Comparison of ENCODE assay signal across 8 cellular contexts in the genomic region with DNA sequence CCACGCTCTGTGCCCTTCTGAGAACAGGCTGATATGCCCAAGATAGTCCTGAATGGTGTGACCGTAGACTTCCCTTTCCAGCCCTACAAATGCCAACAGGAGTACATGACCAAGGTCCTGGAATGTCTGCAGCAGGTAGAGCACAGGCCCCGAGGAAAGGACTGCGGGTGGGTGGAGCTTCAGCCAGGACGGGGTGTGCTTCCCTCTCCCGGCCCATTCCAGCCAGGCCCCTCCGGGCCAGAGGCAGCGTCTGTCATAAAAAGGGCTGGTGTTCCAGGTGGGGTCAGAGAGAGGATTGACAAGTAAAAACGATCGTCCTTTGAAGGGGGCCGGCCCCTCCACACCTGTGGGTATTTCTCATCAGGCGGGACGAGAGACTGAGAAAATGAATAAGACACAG. TPM values are rescaled to one million over a fixed set of nuclear protein-coding genes. Genes with fewer than 3 reads are reported as not detected.
DNase-seq lines count a peak whose midpoint lies in the region; ATAC-seq and TF ChIP-seq lines count a peak whose summit lies in the region.

No MANE protein-coding gene starts in this region.

- peaks cover 11 to 28% (median 27%) of the 10 kb centered on the region in 3 donors for H3K4me1 Mint-ChIP-seq in naive B cell

- dilution Hi-C loops in IMR-90 (cut with HindIII; ENCODE audit: low sequenced_read_pairs, unreplicated experiment): no loop called here

- peak overlapping the region; percentile 81 for H3K4me2 ChIP-seq in IMR-90 (ENCODE audit: low read depth, low read length)

- peak overlapping the region; percentile 91 for H3K23ac ChIP-seq in IMR-90 (ENCODE audit: low read depth, low read length)

- peak overlapping the region; percentile 64 to 78; a peak in 3 of 4 replicates for H4K8ac ChIP-seq in IMR-90 (ENCODE audit: low read depth in 2 of 2, low read length in 2 of 2)

- H3K9me3 Mint-ChIP-seq in naive B cell: no peaks in the 10 kb centered on the region

- peak overlapping the region; percentile 86 to 100 (median 96) for H3K4me3 Mint-ChIP-seq in naive B cell

- H3K27me3 ChIP-seq in IMR-90 (ENCODE audit: control insufficient read depth, insufficient read depth, low read length): no peaks in the 10 kb centered on the region

- H3K79me1 ChIP-seq in IMR-90 (ENCODE audit: low read depth in 1 of 2, low read length in 2 of 2): peaks cover 15 to 47% of the 10 kb centered on the region in 2 experiments

- no TSS peak for BruUV-seq in IMR-90 (replicated peaks; lab: Mats Ljungman, UMichigan)

- no peak overlapping the region for H2AFZ ChIP-seq in IMR-90 (replicated peaks; ENCODE audit: low read length, poor library complexity)

- intact Hi-C loops in IMR-90 (cut with micrococcal nuclease): loop anchor here (10.0 kb wide), 1 partner anchor 125 kb away; a partner anchor contains a TSS

- H2AK5ac ChIP-seq in IMR-90 (ENCODE audit: low read depth, low read length): peak overlapping the region; percentile 83

- in situ Hi-C loops in IMR-90 (cut with MboI; ENCODE audit: low sequenced_read_pairs): no loop called here

- H3K18ac ChIP-seq in IMR-90 (ENCODE audit: low read depth, low read length): no peak overlapping the region

- peaks cover 3% of the 10 kb centered on the region; the same call in 1 of the 2 replicates for H4K20me1 ChIP-seq in IMR-90 (ENCODE audit: insufficient read depth, low read length)

- peak overlapping the region; percentile 85 for H3K9ac ChIP-seq in IMR-90 (ENCODE audit: low read depth, low read length)

- peaks cover 13% of the 10 kb centered on the region for H3K4me1 ChIP-seq in IMR-90 (ENCODE audit: control insufficient read depth, insufficient read depth, low read length)

- no peaks in the 10 kb centered on the region for H3K36me3 Mint-ChIP-seq in naive B cell

- no peaks in the 10 kb centered on the region for H3K27me3 Mint-ChIP-seq in naive B cell

- no peak for TF ChIP-seq RAD21 in IMR-90 (IDR thresholded peaks at IDR 0.05; ENCODE audit: low read length)

- WGBS in IMR-90 (ENCODE audit: extremely low coverage in 2 of 2, insufficient read length in 1 of 2), 2 experiments: 70% methylated on average over 2 of the region's 13 CpGs; no CpG with 5 or more reads in 1 of the 2 experiments

- POLR2A ChIA-PET in AG04449 (lab: Yijun Ruan, JAX) (interaction anchor here (0.6 to 1.9 kb wide), 4 partner anchors 20 to 321 kb away, joined by 3 to 5 read pairs (median 3); a partner anchor contains a TSS), IMR-90 (lab: Charles Lee; ENCODE audit: unreplicated experiment) (no interaction called here)

- no peaks in the 10 kb centered on the region for H3K9me3 ChIP-seq in IMR-90 (ENCODE audit: control insufficient read depth, insufficient read depth, low read length)

- 0 out of 2 replicates have a peak, but pooled peaks cover 12% of the 10 kb centered on the region for H3K9me1 ChIP-seq in IMR-90 (ENCODE audit: insufficient read depth, low read length)

- peak overlapping the region; percentile 88 for H2AK9ac ChIP-seq in IMR-90 (replicated peaks; ENCODE audit: low read depth, low read length, poor library complexity)

- no peak overlapping the region for H2BK15ac ChIP-seq in IMR-90 (ENCODE audit: low read depth, low read length)

- no peak overlapping the region for H3K56ac ChIP-seq in IMR-90 (ENCODE audit: extremely low read depth, insufficient read depth, low read length)

- no peak for TF ChIP-seq CTCF in AG04449 (IDR thresholded peaks at IDR 0.05; ENCODE audit: insufficient read depth, low read length, missing control alignments)
- no peak for TF ChIP-seq CTCF in IMR-90 (conservative IDR thresholded peaks at IDR 0.05; ENCODE audit: low read depth, low read length)
- no peak for TF ChIP-seq CTCF in choroid plexus epithelial cell (conservative IDR thresholded peaks at IDR 0.05; ENCODE audit: low read depth, low read length)

- H2BK20ac ChIP-seq in IMR-90 (ENCODE audit: low read depth, low read length): no peak overlapping the region

- H3K14ac ChIP-seq in IMR-90 (replicated peaks; ENCODE audit: low read depth, low read length): peak overlapping the region; percentile 65

- H4K91ac ChIP-seq in IMR-90 (ENCODE audit: insufficient read depth, low read depth, low read length): peak overlapping the region; percentile 13; the same call in 1 of the 2 replicates

- H3K27ac Mint-ChIP-seq in naive B cell: no peak overlapping the region

- H3K4ac ChIP-seq in IMR-90 (ENCODE audit: low read depth, low read length): peak overlapping the region; percentile 61

- H3K4me3 ChIP-seq in AG04449 (ENCODE audit: low read depth, low read length) (peak overlapping the region; percentile 88), IMR-90 (ENCODE audit: insufficient read depth, low read depth, low read length) (peak overlapping the region; percentile 85), choroid plexus epithelial cell (ENCODE audit: low read depth, low read length) (peak overlapping the region; percentile 96)

- H3K36me3 ChIP-seq in IMR-90 (ENCODE audit: control insufficient read depth, insufficient read depth, low read length): peaks cover 25% of the 10 kb centered on the region; the same call in 1 of the 2 replicates

- CTCF ChIA-PET in AG04449 (lab: Yijun Ruan, JAX): no interaction called here
- CTCF ChIA-PET in IMR-90 (lab: Yijun Ruan, JAX): no interaction called here

- TF ChIP-seq POLR2A in IMR-90 (IDR thresholded peaks at IDR 0.05; ENCODE audit: low read depth, low read length): no peak

- ATAC-seq in IMR-90 (ENCODE audit: low read depth): no peak
- ATAC-seq in naive B cell (ENCODE audit: low read depth in 2 of 2): no peak
- ATAC-seq in GM18861 (IDR thresholded peaks at IDR 0.05; ENCODE audit: unreplicated experiment): no peak
- ATAC-seq in GM21786 (IDR thresholded peaks at IDR 0.05; ENCODE audit: unreplicated experiment): no peak

- peak overlapping the region; percentile 48 for H4K5ac ChIP-seq in IMR-90 (ENCODE audit: low read depth, low read length)

- H2BK5ac ChIP-seq in IMR-90 (ENCODE audit: low read depth, low read length, poor library complexity, severe bottlenecking): peak overlapping the region; percentile 38

- H2BK120ac ChIP-seq in IMR-90 (ENCODE audit: low read depth, low read length): no peak overlapping the region

- H3K27ac ChIP-seq in IMR-90 (ENCODE audit: insufficient read depth, low read length): peak overlapping the region; percentile 81

- DNase-seq in AG04449 (ENCODE audit: low read depth, low spot score) (no peak), IMR-90 (no peak), choroid plexus epithelial cell (ENCODE audit: low read depth) (no peak), naive B cell (no peak), HUDEP-2 (lab: John Stamatoyannopoulos, UW; ENCODE audit: unreplicated experiment in 76 of 76) (no peak), A172 (ENCODE audit: low spot score) (no peak)

TF ChIP-seq in IMR-90, 13 proteins besides CTCF, POLR2A, EP300 and RAD21 (continues in another document):
- no peak for TF ChIP-seq SMC3 (IDR thresholded peaks at IDR 0.05; ENCODE audit: low read depth, low read length)
- TF ChIP-seq, protein P1, sequence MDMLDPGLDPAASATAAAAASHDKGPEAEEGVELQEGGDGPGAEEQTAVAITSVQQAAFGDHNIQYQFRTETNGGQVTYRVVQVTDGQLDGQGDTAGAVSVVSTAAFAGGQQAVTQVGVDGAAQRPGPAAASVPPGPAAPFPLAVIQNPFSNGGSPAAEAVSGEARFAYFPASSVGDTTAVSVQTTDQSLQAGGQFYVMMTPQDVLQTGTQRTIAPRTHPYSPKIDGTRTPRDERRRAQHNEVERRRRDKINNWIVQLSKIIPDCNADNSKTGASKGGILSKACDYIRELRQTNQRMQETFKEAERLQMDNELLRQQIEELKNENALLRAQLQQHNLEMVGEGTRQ (IDR thresholded peaks at IDR 0.05; ENCODE audit: low read depth, low read length): no peak
- no peak for TF ChIP-seq MAZ (IDR thresholded peaks at IDR 0.05; ENCODE audit: borderline replicate concordance, low read depth, low read length)
- no peak for TF ChIP-seq CEBPB (IDR thresholded peaks at IDR 0.05; ENCODE audit: low read depth, low read length)

RNA-seq across cellular contexts. Expression of a gene that starts 1.3 kb away (rescaled TPM):
- 9.4 and 14.7 TPM in 2 replicates for total RNA-seq in IMR-90 (2012; rRNA removed)
- polyA plus RNA-seq in IMR-90 (2012; rRNA removed): 18.8 and 22.5 TPM in 2 replicates
- polyA plus RNA-seq in IMR-90 (2012; cell fraction: cytosol; rRNA removed): 7.5 and 18.1 TPM in 2 replicates
- polyA plus RNA-seq in IMR-90 (2012; cell fraction: nucleus; rRNA removed; ENCODE audit: low replicate concordance): 121 and 228 TPM in 2 replicates
- 1 to 10 TPM in 5 of 6 donors, not detected in 1; 1.5 to 6.5 (median 3.0) TPM for polyA plus RNA-seq in naive B cell (ENCODE audit: low read depth in 6 of 6)
- total RNA-seq in A172 (2014; rRNA removed; shearing (Covaris generic)): 17.8 and 22.2 TPM in 2 replicates

RNA-seq across cellular contexts. Expression of a gene that starts 6.1 kb away (rescaled TPM):
- 20.3 and 21.1 TPM in 2 replicates for total RNA-seq in IMR-90 (2012; rRNA removed)
- 62.3 and 67.4 TPM in 2 replicates for polyA plus RNA-seq in IMR-90 (2012; rRNA removed)
- 33.4 and 56.7 TPM in 2 replicates for polyA plus RNA-seq in IMR-90 (2012; cell fraction: cytosol; rRNA removed)
- polyA plus RNA-seq in IMR-90 (2012; cell fraction: nucleus; rRNA removed; ENCODE audit: low replicate concordance): 57.3 and 74.5 TPM in 2 replicates
- 1 to 10 TPM; 1.2 to 4.2 (median 2.5) TPM for polyA plus RNA-seq in naive B cell (ENCODE audit: low read depth in 6 of 6)
- total RNA-seq in A172 (2014; rRNA removed; shearing (Covaris generic)): 2.2 and 2.6 TPM in 2 replicates

RNA-seq across cellular contexts. Expression of a gene that starts 32.5 kb away (rescaled TPM):
- total RNA-seq in IMR-90 (2012; rRNA removed): 5.0 and 5.3 TPM in 2 replicates
- polyA plus RNA-seq in IMR-90 (2012; rRNA removed) (10.0 and 10.6 TPM in 2 replicates), naive B cell (ENCODE audit: low read depth in 6 of 6) (10 to 100 TPM in 1 of 6 donors, 1 to 10 TPM in 5; 3.1 to 16.0 (median 8.6) TPM)
- polyA plus RNA-seq in IMR-90 (2012; cell fraction: cytosol; rRNA removed): 7.2 and 11.4 TPM in 2 replicates
- 17.0 and 27.6 TPM in 2 replicates for polyA plus RNA-seq in IMR-90 (2012; cell fraction: nucleus; rRNA removed; ENCODE audit: low replicate concordance)
- 15.0 and 17.5 TPM in 2 replicates for total RNA-seq in A172 (2014; rRNA removed; shearing (Covaris generic))

RNA-seq across cellular contexts. Expression of a gene that starts 37.1 kb away (rescaled TPM):
- 1.1 and 1.3 TPM in 2 replicates for total RNA-seq in IMR-90 (2012; rRNA removed)
- polyA plus RNA-seq in IMR-90 (2012; rRNA removed): 11.0 and 12.0 TPM in 2 replicates
- polyA plus RNA-seq in IMR-90 (2012; cell fraction: cytosol; rRNA removed): 3.7 and 18.0 TPM in 2 replicates
- polyA plus RNA-seq in IMR-90 (2012; cell fraction: nucleus; rRNA removed; ENCODE audit: low replicate concordance): 22.6 and 133 TPM in 2 replicates
- polyA plus RNA-seq in naive B cell (ENCODE audit: low read depth in 6 of 6): not detected
- 2.4 and 3.4 TPM in 2 replicates for total RNA-seq in A172 (2014; rRNA removed; shearing (Covaris generic))

RNA-seq across cellular contexts. Expression of a gene that starts 48.4 kb away (rescaled TPM):
- 25.3 and 29.2 TPM in 2 replicates for total RNA-seq in IMR-90 (2012; rRNA removed)
- polyA plus RNA-seq in IMR-90 (2012; rRNA removed): 36.3 and 36.6 TPM in 2 replicates
- polyA plus RNA-seq in IMR-90 (2012; cell fraction: cytosol; rRNA removed): 36.7 and 61.6 TPM in 2 replicates
- polyA plus RNA-seq in IMR-90 (2012; cell fraction: nucleus; rRNA removed; ENCODE audit: low replicate concordance): 102 and 139 TPM in 2 replicates
- polyA plus RNA-seq in naive B cell (ENCODE audit: low read depth in 6 of 6): 10 to 100 TPM; 35.6 to 62.9 (median 45.8) TPM
- 61.1 and 65.7 TPM in 2 replicates for total RNA-seq in A172 (2014; rRNA removed; shearing (Covaris generic))
